ENCODE assay signal across 8 cellular contexts in genomic region chr9:38068866-38069628, GRCh38. TPM values are rescaled to one million over a fixed set of nuclear protein-coding genes. Genes with fewer than 3 reads are reported as not detected.
DNase-seq lines count a peak whose midpoint lies in the region; ATAC-seq, FAIRE-seq and TF ChIP-seq lines count a peak whose summit lies in the region.

A gene with protein sequence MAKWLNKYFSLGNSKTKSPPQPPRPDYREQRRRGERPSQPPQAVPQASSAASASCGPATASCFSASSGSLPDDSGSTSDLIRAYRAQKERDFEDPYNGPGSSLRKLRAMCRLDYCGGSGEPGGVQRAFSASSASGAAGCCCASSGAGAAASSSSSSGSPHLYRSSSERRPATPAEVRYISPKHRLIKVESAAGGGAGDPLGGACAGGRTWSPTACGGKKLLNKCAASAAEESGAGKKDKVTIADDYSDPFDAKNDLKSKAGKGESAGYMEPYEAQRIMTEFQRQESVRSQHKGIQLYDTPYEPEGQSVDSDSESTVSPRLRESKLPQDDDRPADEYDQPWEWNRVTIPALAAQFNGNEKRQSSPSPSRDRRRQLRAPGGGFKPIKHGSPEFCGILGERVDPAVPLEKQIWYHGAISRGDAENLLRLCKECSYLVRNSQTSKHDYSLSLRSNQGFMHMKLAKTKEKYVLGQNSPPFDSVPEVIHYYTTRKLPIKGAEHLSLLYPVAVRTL (minus strand): TSS chr9:38069227. CDS start chr9:38068645, 582 bp downstream.

- no peaks in the 10 kb centered on the region for H3K9me2 ChIP-seq in SK-N-SH

- H3F3A ChIP-seq in SK-N-SH (replicated peaks; ENCODE audit: insufficient read depth), result peaks cover 8% of the 10 kb centered on the region

- WGBS in SK-N-SH (ENCODE audit: low lambda C conversion rate), result 3% methylated on average over 11 of the region's 110 CpGs
- 0 to 1% (median 0%) methylated on average over 40 to 110 of the region's 110 CpGs for WGBS in ovary, 3 donors
- WGBS in thymus, result under 1% methylated on average over 110 of the region's 110 CpGs

- POLR2A ChIA-PET in SK-N-SH (lab: Yijun Ruan, JAX), result interaction anchor here (0.6 to 1.9 kb wide), 4 partner anchors 8 to 155 kb away, joined by 3 to 7 read pairs (median 4); no protein-coding TSS in a partner anchor

- ATAC-seq in GM21529 (IDR thresholded peaks at IDR 0.05; ENCODE audit: unreplicated experiment), result peak; percentile 46
- peak; percentile 90 for ATAC-seq in Right ventricle myocardium inferior

- H3K27ac ChIP-seq in SK-N-SH (ENCODE audit: low read depth in 2 of 2, low read length in 1 of 2) (peak within 1 kb of the TSS; percentile 79 to 91), ovary (peak within 1 kb of the TSS; percentile 64 to 74), thymus (ENCODE audit: low read depth) (peak within 1 kb of the TSS; percentile 72)

- H3K36me3 Mint-ChIP-seq in activated naive CD4-positive, alpha-beta T cell treated with anti-CD3 and anti-CD28 coated beads, Interleukin-2, amount 50 U/mL, for 24 hours, result no peaks in the 10 kb centered on the region

- H3K4me3 Mint-ChIP-seq in activated naive CD4-positive, alpha-beta T cell treated with anti-CD3 and anti-CD28 coated beads, Interleukin-2, amount 50 U/mL, for 24 hours, result peak within 1 kb of the TSS; percentile 75

- H3K4me3 ChIP-seq in SK-N-SH (ENCODE audit: low read depth in 2 of 2, low read length in 1 of 2) (peak within 1 kb of the TSS; percentile 76 to 78), ovary (peak within 1 kb of the TSS; percentile 66), thymus (ENCODE audit: low read length) (peak within 1 kb of the TSS; percentile 74)

- intact Hi-C loops in Right ventricle myocardium inferior (cut with DNase I) (loop anchor here (2.0 to 5.0 kb wide), 3 partner anchors 52 to 152 kb away; no protein-coding TSS in a partner anchor), ovary (cut with DNase I) (loop anchor here in 3 of 4 donors (5.0 to 10.0 kb wide), 2 partner anchors 124 to 157 kb away; no protein-coding TSS in a partner anchor)

- H3K27ac Mint-ChIP-seq in activated naive CD4-positive, alpha-beta T cell treated with anti-CD3 and anti-CD28 coated beads, Interleukin-2, amount 50 U/mL, for 24 hours, result no peak within 1 kb of the TSS

- no peaks in the 10 kb centered on the region for H3K9me3 Mint-ChIP-seq in activated naive CD4-positive, alpha-beta T cell treated with anti-CD3 and anti-CD28 coated beads, Interleukin-2, amount 50 U/mL, for 24 hours

- CTCF ChIA-PET in SK-N-SH (lab: Yijun Ruan, JAX), result interaction anchor here (0.7 to 3.9 kb wide), 21 partner anchors 12 to 294 kb away, joined by 3 to 21 read pairs (median 4); no protein-coding TSS in a partner anchor

- no peaks in the 10 kb centered on the region for H3K9me3 ChIP-seq in SK-N-SH
- H3K9me3 ChIP-seq in ovary, result no peaks in the 10 kb centered on the region
- H3K9me3 ChIP-seq in thymus (ENCODE audit: control insufficient read depth), result no peaks in the 10 kb centered on the region

- peaks cover 49% of the 10 kb centered on the region for H3K79me2 ChIP-seq in SK-N-SH (ENCODE audit: insufficient read depth)

- H3K27me3 Mint-ChIP-seq in activated naive CD4-positive, alpha-beta T cell treated with anti-CD3 and anti-CD28 coated beads, Interleukin-2, amount 50 U/mL, for 24 hours, result peaks cover 2% of the 10 kb centered on the region

- H3K27me3 ChIP-seq in SK-N-SH (ENCODE audit: insufficient read depth), result no peaks in the 10 kb centered on the region
- H3K27me3 ChIP-seq in ovary, result no peaks in the 10 kb centered on the region
- H3K27me3 ChIP-seq in thymus (ENCODE audit: control insufficient read depth, insufficient read depth), result peaks cover 29% of the 10 kb centered on the region

- peaks cover 43% of the 10 kb centered on the region for H4K20me1 ChIP-seq in SK-N-SH (ENCODE audit: insufficient read depth)

- H3K4me1 Mint-ChIP-seq in activated naive CD4-positive, alpha-beta T cell treated with anti-CD3 and anti-CD28 coated beads, Interleukin-2, amount 50 U/mL, for 24 hours, result peaks cover 27% of the 10 kb centered on the region

- TF ChIP-seq POLR2A in ovary (IDR thresholded peaks at IDR 0.05), result peak; percentile 32

- H3K36me3 ChIP-seq in SK-N-SH (replicated peaks in 1 of 2; ENCODE audit: control insufficient read depth in 1 of 2, insufficient read depth in 2 of 2, low read length in 1 of 2) (peaks cover 0 to 6% of the 10 kb centered on the region in 2 experiments), ovary (no peaks in the 10 kb centered on the region), thymus (ENCODE audit: control insufficient read depth, insufficient read depth) (no peaks in the 10 kb centered on the region)

- peak within 1 kb of the TSS; percentile 91; the same call in 1 of the 2 replicates for H2AFZ ChIP-seq in SK-N-SH (ENCODE audit: low read depth)

- peak within 1 kb of the TSS; percentile 90 for H3K4me2 ChIP-seq in SK-N-SH

- TF ChIP-seq RAD21 in Ishikawa (IDR thresholded peaks at IDR 0.05; ENCODE audit: low read depth) (no peak), SK-N-SH (IDR thresholded peaks at IDR 0.05; ENCODE audit: low read length) (no peak)

- TF ChIP-seq EP300 in Ishikawa (IDR thresholded peaks at IDR 0.05; ENCODE audit: borderline replicate concordance) (peak; percentile 3; the same call in 1 of the 2 replicates), SK-N-SH (IDR thresholded peaks at IDR 0.05; ENCODE audit: borderline replicate concordance in 1 of 2, low read depth in 1 of 2, low read length in 1 of 2) (no peak), ovary (IDR thresholded peaks at IDR 0.05) (no peak)

- H3K4me1 ChIP-seq in SK-N-SH (ENCODE audit: control insufficient read depth in 1 of 2, insufficient read depth in 2 of 2, low read depth in 1 of 2, low read length in 1 of 2), result peaks cover 21 to 49% of the 10 kb centered on the region in 2 experiments; a peak in 3 of 4 replicates
- H3K4me1 ChIP-seq in ovary (ENCODE audit: insufficient read depth), result peaks cover 4% of the 10 kb centered on the region
- H3K4me1 ChIP-seq in thymus (ENCODE audit: control insufficient read depth, insufficient read depth, low read length), result peaks cover 10% of the 10 kb centered on the region

- no peak for FAIRE-seq in D721Med (lab: Jason Lieb, UNC)

- TF ChIP-seq CTCF in D721Med (IDR thresholded peaks at IDR 0.05; ENCODE audit: insufficient read depth, missing control alignments) (no peak), SK-N-SH (IDR thresholded peaks at IDR 0.05) (peak; percentile 54), ovary (IDR thresholded peaks at IDR 0.05) (peak in 1 of 3 donors; percentile 49)

- peak within 1 kb of the TSS; percentile 94 for H3K9ac ChIP-seq in SK-N-SH

- DNase-seq in D721Med (ENCODE audit: insufficient read length, low spot score) (peak; percentile 85), SK-N-SH (peak; percentile 95), Right ventricle myocardium inferior (ENCODE audit: missing footprints) (peak; percentile 92), ovary (peak; percentile 67 to 81 (median 77))

TF ChIP-seq in Ishikawa, 13 proteins besides CTCF, POLR2A, EP300 and RAD21 (continues in another document):
- 0 out of 2 replicates have a peak, but pooled peaks have one; percentile 14 for TF ChIP-seq TCF12 (IDR thresholded peaks at IDR 0.05; ENCODE audit: low read depth)
- no peak for TF ChIP-seq YY1 (IDR thresholded peaks at IDR 0.05; ENCODE audit: low read depth)
- TF ChIP-seq ZBTB7A (IDR thresholded peaks at IDR 0.05; ENCODE audit: low read depth), result peak; percentile 26
- peak; percentile 32 for TF ChIP-seq TAF1 (IDR thresholded peaks at IDR 0.05; ENCODE audit: low read depth)
- no peak for TF ChIP-seq USF1 (IDR thresholded peaks at IDR 0.05)
- peak; percentile 73; the same call in 1 of the 2 replicates for TF ChIP-seq NFIC (IDR thresholded peaks at IDR 0.05)
- no peak for TF ChIP-seq EGR1 (IDR thresholded peaks at IDR 0.05)
- no peak for TF ChIP-seq CREB1 (IDR thresholded peaks at IDR 0.05; ENCODE audit: low read depth)
- TF ChIP-seq FOXM1 (IDR thresholded peaks at IDR 0.05; ENCODE audit: borderline replicate concordance, low read depth), result no peak
- TF ChIP-seq, protein P1, sequence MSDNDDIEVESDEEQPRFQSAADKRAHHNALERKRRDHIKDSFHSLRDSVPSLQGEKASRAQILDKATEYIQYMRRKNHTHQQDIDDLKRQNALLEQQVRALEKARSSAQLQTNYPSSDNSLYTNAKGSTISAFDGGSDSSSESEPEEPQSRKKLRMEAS (IDR thresholded peaks at IDR 0.05), result no peak

TF ChIP-seq in SK-N-SH, 30 proteins besides CTCF, POLR2A, EP300 and RAD21 (continues in another document):
- TF ChIP-seq TAF1 (IDR thresholded peaks at IDR 0.05; ENCODE audit: borderline replicate concordance, low read depth, low read length) (peak; percentile 42; the same call in 1 of the 2 replicates), JUND (IDR thresholded peaks at IDR 0.05) (no peak), MXI1 (IDR thresholded peaks at IDR 0.05; ENCODE audit: low read depth, low read length) (peak; percentile 29; the same call in 1 of the 2 replicates), SIN3A (IDR thresholded peaks at IDR 0.05; ENCODE audit: borderline replicate concordance, low read depth, low read length) (no peak), USF2 (IDR thresholded peaks at IDR 0.05; ENCODE audit: borderline replicate concordance, low read depth, low read length) (no peak), GABPA (IDR thresholded peaks at IDR 0.05; ENCODE audit: low read depth) (no peak)
- TF ChIP-seq, protein P2, sequence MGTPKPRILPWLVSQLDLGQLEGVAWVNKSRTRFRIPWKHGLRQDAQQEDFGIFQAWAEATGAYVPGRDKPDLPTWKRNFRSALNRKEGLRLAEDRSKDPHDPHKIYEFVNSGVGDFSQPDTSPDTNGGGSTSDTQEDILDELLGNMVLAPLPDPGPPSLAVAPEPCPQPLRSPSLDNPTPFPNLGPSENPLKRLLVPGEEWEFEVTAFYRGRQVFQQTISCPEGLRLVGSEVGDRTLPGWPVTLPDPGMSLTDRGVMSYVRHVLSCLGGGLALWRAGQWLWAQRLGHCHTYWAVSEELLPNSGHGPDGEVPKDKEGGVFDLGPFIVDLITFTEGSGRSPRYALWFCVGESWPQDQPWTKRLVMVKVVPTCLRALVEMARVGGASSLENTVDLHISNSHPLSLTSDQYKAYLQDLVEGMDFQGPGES (IDR thresholded peaks at IDR 0.05; ENCODE audit: low read depth, low read length), result no peak

RNA-seq across cellular contexts. Expression of the gene that starts here (rescaled TPM):
- polyA plus RNA-seq in SK-N-SH (2012; rRNA removed) (20.5 and 26.0 TPM in 2 replicates), ovary (10 to 100 TPM in 1 of 2 donors, 1 to 10 TPM in 1; 3.5 to 15.7 TPM), thymus (5.5 TPM)
- polyA plus RNA-seq in SK-N-SH (2012; cell fraction: cytosol; rRNA removed), result 14.2 and 18.7 TPM in 2 replicates
- polyA plus RNA-seq in SK-N-SH (2012; cell fraction: nucleus; rRNA removed), result 21.7 and 22.0 TPM in 2 replicates
- total RNA-seq in Right ventricle myocardium inferior (14.7 TPM), ovary (10 to 100 TPM in 2 of 7 donors, 1 to 10 TPM in 5; 5.7 to 23.8 (median 9.0) TPM)

Comparison
In these comparisons a context has a peak if more than half of its experiments do, and no peak if none do; other contexts are left out.
1. Peak in every context shown above with its lines: DNase-seq, ATAC-seq, H3K4me3 ChIP-seq and H3K27ac ChIP-seq.